ENCODE assay signal across 10 cellular contexts in the genomic region with DNA sequence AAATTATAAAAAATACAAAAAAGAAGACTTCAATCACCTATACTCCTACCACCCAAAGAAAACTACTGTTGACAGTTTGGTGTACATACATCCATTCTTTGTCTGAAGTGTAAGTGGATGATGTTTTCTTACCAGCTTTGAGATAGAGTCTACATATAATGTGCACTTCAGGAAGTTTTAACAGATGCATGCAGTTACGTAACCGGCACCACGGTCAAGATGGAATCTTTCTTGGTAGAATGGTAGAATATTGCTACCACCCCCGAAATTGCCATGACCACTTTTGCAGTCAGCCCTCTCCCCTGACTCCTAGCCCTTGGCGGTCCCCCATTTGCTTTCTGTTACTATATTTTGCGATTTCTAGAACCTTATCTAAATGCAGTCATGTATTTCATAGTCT. TPM values are rescaled to one million over a fixed set of nuclear protein-coding genes. Genes with fewer than 3 reads are reported as not detected.
DNase-seq lines count a peak whose midpoint lies in the region; FAIRE-seq and TF ChIP-seq lines count a peak whose summit lies in the region.
"Had no signal": no experiment of that assay in that cellular context is flagged by ENCODE, and none has a peak within 500 bp of the region (broad histone marks: within the 10 kb centered on the region; RNA-seq: fewer than 3 reads in every experiment).

No MANE protein-coding gene starts in this region.

- TF ChIP-seq CTCF in OCI-LY3 (IDR thresholded peaks at IDR 0.05; ENCODE audit: low read depth, low read length), result no peak
- TF ChIP-seq CTCF in endothelial cell of umbilical vein (IDR thresholded peaks at IDR 0.05; ENCODE audit: extremely low read depth in 1 of 2, insufficient read depth in 1 of 2, low read depth in 1 of 2, low read length in 2 of 2), result no peak

- DNase-seq in activated T-cell treated with anti-CD3 and anti-CD28 coated beads, Interleukin-2, amount 50 U/mL, for 24 hours, result no peak
- DNase-seq in activated T-cell treated with anti-CD3 and anti-CD28 coated beads for 4 hours (no peak), endothelial cell of umbilical vein (ENCODE audit: low read depth, low spot score) (no peak), DMS53 treated with DMSO at 0.1 percent for 48 hours (lab: John Stamatoyannopoulos, UW; ENCODE audit: unreplicated experiment) (no peak), iPS-NIHi11 (ENCODE audit: low spot score) (no peak), NCI-H510A (lab: John Stamatoyannopoulos, UW) (no peak)

- H3K27me3 ChIP-seq in OCI-LY3 (ENCODE audit: low read depth, low read length), result no peaks in the 10 kb centered on the region
- no peaks in the 10 kb centered on the region for H3K27me3 ChIP-seq in endothelial cell of umbilical vein (ENCODE audit: control insufficient read depth in 2 of 2, insufficient read depth in 2 of 2, low read length in 2 of 2)
- H3K27me3 ChIP-seq in skeletal muscle satellite cell (ENCODE audit: control insufficient read depth, insufficient read depth, low read length), result no peaks in the 10 kb centered on the region
- H3K27me3 ChIP-seq: neutrophil had no signal

- H3K4me1 ChIP-seq in OCI-LY3 (ENCODE audit: low read length) (peaks cover 24% of the 10 kb centered on the region), endothelial cell of umbilical vein (ENCODE audit: control insufficient read depth, extremely low read depth, insufficient read depth, low read length) (peaks cover 19% of the 10 kb centered on the region), skeletal muscle satellite cell (ENCODE audit: control insufficient read depth, insufficient read depth, low read length) (peaks cover 35% of the 10 kb centered on the region)

- intact Hi-C loops in endothelial cell of umbilical vein (cut with micrococcal nuclease), result no loop called here

- H4K20me1 ChIP-seq in OCI-LY3 (ENCODE audit: insufficient read depth, low read length) (peaks cover 63% of the 10 kb centered on the region), endothelial cell of umbilical vein (replicated peaks; ENCODE audit: control insufficient read depth, extremely low read depth, insufficient read depth, low read length) (peaks cover 2% of the 10 kb centered on the region)

- peak overlapping the region; percentile 84 for H3K4me3 Mint-ChIP-seq in activated T-cell treated with anti-CD3 and anti-CD28 coated beads, Interleukin-2, amount 50 U/mL, for 24 hours

- H3K9me3 ChIP-seq in OCI-LY3 (ENCODE audit: insufficient read depth, low read length), result no peaks in the 10 kb centered on the region
- H3K9me3 ChIP-seq in endothelial cell of umbilical vein (replicated peaks; ENCODE audit: control insufficient read depth, insufficient read depth, low read length), result no peaks in the 10 kb centered on the region
- no peaks in the 10 kb centered on the region for H3K9me3 ChIP-seq in skeletal muscle satellite cell (replicated peaks; ENCODE audit: low read length)
- H3K9me3 ChIP-seq: neutrophil had no signal

- no peaks in the 10 kb centered on the region for H3K9me1 ChIP-seq in endothelial cell of umbilical vein (replicated peaks; ENCODE audit: control insufficient read depth, extremely low read depth, insufficient read depth, low read length)

- no peak for TF ChIP-seq POLR2A in endothelial cell of umbilical vein (IDR thresholded peaks at IDR 0.05; ENCODE audit: low read depth, low read length)

- H2AFZ ChIP-seq in OCI-LY3 (ENCODE audit: low read depth, low read length) (no peak overlapping the region), endothelial cell of umbilical vein (ENCODE audit: low read depth, low read length) (no peak overlapping the region)

- H3K36me3 ChIP-seq in OCI-LY3 (replicated peaks; ENCODE audit: low read depth, low read length), result peaks cover 24% of the 10 kb centered on the region
- H3K36me3 ChIP-seq in endothelial cell of umbilical vein (ENCODE audit: control insufficient read depth in 2 of 2, extremely low read depth in 1 of 2, insufficient read depth in 2 of 2, low read length in 2 of 2), result peaks cover 0 to 2% of the 10 kb centered on the region in 2 experiments
- H3K36me3 ChIP-seq in skeletal muscle satellite cell (ENCODE audit: insufficient read depth, low read length), result peaks cover 22% of the 10 kb centered on the region
- H3K36me3 ChIP-seq: neutrophil had no signal

- H3K27me3 Mint-ChIP-seq in activated T-cell treated with anti-CD3 and anti-CD28 coated beads, Interleukin-2, amount 50 U/mL, for 24 hours, result no peaks in the 10 kb centered on the region

- peak; percentile 8 for FAIRE-seq in endothelial cell of umbilical vein (lab: Jason Lieb, UNC)

- H3K27ac ChIP-seq in OCI-LY3 (ENCODE audit: low read length) (no peak overlapping the region), endothelial cell of umbilical vein (ENCODE audit: insufficient read depth, low read depth, low read length) (no peak overlapping the region)

- TSS peak; percentile 19 for BruUV-seq in endothelial cell of umbilical vein (replicated peaks; lab: Mats Ljungman, UMichigan)

- POLR2A ChIA-PET in endothelial cell of umbilical vein (lab: Charles Lee), result no interaction called here

- dilution Hi-C loops in endothelial cell of umbilical vein (cut with MboI; ENCODE audit: extremely low pct_ligation_motif_present, low sequenced_read_pairs), result no loop called here

- CTCF ChIA-PET in endothelial cell of umbilical vein (lab: Charles Lee), result interaction anchor here (1.4 kb wide), 1 partner anchor 176 kb away, joined by 3 read pairs; no protein-coding TSS in a partner anchor

- H3K4me3 ChIP-seq in OCI-LY3 (ENCODE audit: low read length) (peak overlapping the region; percentile 84), endothelial cell of umbilical vein (replicated peaks in 1 of 3; ENCODE audit: insufficient read depth in 1 of 3, low read depth in 1 of 3, low read length in 3 of 3) (peak overlapping the region in 1 of 3 experiments; percentile 92), skeletal muscle satellite cell (ENCODE audit: low read length) (peak overlapping the region; percentile 99)

- H3K9ac ChIP-seq in OCI-LY3 (ENCODE audit: low read length), result peak overlapping the region; percentile 80; the same call in 1 of the 2 replicates
- H3K9ac ChIP-seq in endothelial cell of umbilical vein (replicated peaks; ENCODE audit: extremely low read depth, insufficient read depth, low read length), result no peak overlapping the region
- peak overlapping the region; percentile 99 for H3K9ac ChIP-seq in skeletal muscle satellite cell (ENCODE audit: low read depth, low read length)

- peak overlapping the region; percentile 91 for H3K27ac Mint-ChIP-seq in activated T-cell treated with anti-CD3 and anti-CD28 coated beads, Interleukin-2, amount 50 U/mL, for 24 hours

- H3K79me2 ChIP-seq in OCI-LY3 (ENCODE audit: low read length), result peaks cover 91% of the 10 kb centered on the region
- peaks cover 87% of the 10 kb centered on the region for H3K79me2 ChIP-seq in endothelial cell of umbilical vein (ENCODE audit: control insufficient read depth, insufficient read depth, low read length)

- H3K4me2 ChIP-seq in OCI-LY3 (ENCODE audit: low read length) (peak overlapping the region; percentile 70), endothelial cell of umbilical vein (ENCODE audit: insufficient read depth, low read length) (peak overlapping the region; percentile 91), skeletal muscle satellite cell (ENCODE audit: low read length) (peak overlapping the region; percentile 74)

- H3K4me1 Mint-ChIP-seq in activated T-cell treated with anti-CD3 and anti-CD28 coated beads, Interleukin-2, amount 50 U/mL, for 24 hours (ENCODE audit: low read depth), result peaks cover 20% of the 10 kb centered on the region

- no peaks in the 10 kb centered on the region for H3K9me3 Mint-ChIP-seq in activated T-cell treated with anti-CD3 and anti-CD28 coated beads, Interleukin-2, amount 50 U/mL, for 24 hours

- H3K36me3 Mint-ChIP-seq in activated T-cell treated with anti-CD3 and anti-CD28 coated beads, Interleukin-2, amount 50 U/mL, for 24 hours (ENCODE audit: low read depth), result peaks cover 60% of the 10 kb centered on the region

TF ChIP-seq in endothelial cell of umbilical vein, 7 proteins besides CTCF, POLR2A, EP300 and RAD21 (continues in another document):
- TF ChIP-seq GATA2 (IDR thresholded peaks at IDR 0.05; ENCODE audit: insufficient read depth, insufficient read length, low read depth, low read length) (no peak), JUN (IDR thresholded peaks at IDR 0.05; ENCODE audit: borderline replicate concordance, insufficient read depth, insufficient read length, low read depth) (no peak), MYC (IDR thresholded peaks at IDR 0.05; ENCODE audit: low read depth, low read length) (no peak)

RNA-seq across cellular contexts. Expression of gene CUL4A, which starts 1.4 kb away (rescaled TPM):
- 73.8 and 80.0 TPM in 2 replicates for total RNA-seq in endothelial cell of umbilical vein
- polyA plus RNA-seq in endothelial cell of umbilical vein, result 34.9 and 37.9 TPM in 2 replicates
- polyA plus RNA-seq in endothelial cell of umbilical vein (2011; cell fraction: cytosol; rRNA removed), result 39.3 and 41.4 TPM in 2 replicates
- polyA plus RNA-seq in endothelial cell of umbilical vein (2011; cell fraction: nucleus; rRNA removed), result 102 and 103 TPM in 2 replicates
- 57.9 and 68.3 TPM in 2 replicates for polyA plus RNA-seq in endothelial cell of umbilical vein (2012)
- 74.7 and 77.5 TPM in 2 replicates for polyA minus RNA-seq in endothelial cell of umbilical vein
- 67.3 TPM for polyA minus RNA-seq in endothelial cell of umbilical vein (2011; cell fraction: cytosol; rRNA and poly(A)+ RNA removed)
- polyA minus RNA-seq in endothelial cell of umbilical vein (2011; cell fraction: nucleus; rRNA and poly(A)+ RNA removed), result 70.0 and 78.6 TPM in 2 replicates
- 117 and 127 TPM in 2 replicates for total RNA-seq in skeletal muscle satellite cell (2012; rRNA removed)

RNA-seq across cellular contexts. Expression of gene PCID2, which starts 2.4 kb away (rescaled TPM):
- 48.5 and 55.6 TPM in 2 replicates for total RNA-seq in endothelial cell of umbilical vein
- polyA plus RNA-seq in endothelial cell of umbilical vein, result 43.2 and 52.1 TPM in 2 replicates
- 53.9 and 60.0 TPM in 2 replicates for polyA plus RNA-seq in endothelial cell of umbilical vein (2011; cell fraction: cytosol; rRNA removed)
- polyA plus RNA-seq in endothelial cell of umbilical vein (2011; cell fraction: nucleus; rRNA removed), result 119 and 141 TPM in 2 replicates
- 54.6 and 60.3 TPM in 2 replicates for polyA plus RNA-seq in endothelial cell of umbilical vein (2012)
- 72.1 and 72.5 TPM in 2 replicates for polyA minus RNA-seq in endothelial cell of umbilical vein
- polyA minus RNA-seq in endothelial cell of umbilical vein (2011; cell fraction: cytosol; rRNA and poly(A)+ RNA removed), result 59.6 TPM
- 49.8 and 68.3 TPM in 2 replicates for polyA minus RNA-seq in endothelial cell of umbilical vein (2011; cell fraction: nucleus; rRNA and poly(A)+ RNA removed)
- total RNA-seq in skeletal muscle satellite cell (2012; rRNA removed), result 66.2 and 70.2 TPM in 2 replicates

RNA-seq across cellular contexts. Expression of gene PROZ, which starts 52.4 kb away (rescaled TPM):
- not detected in 2 replicates for total RNA-seq in endothelial cell of umbilical vein
- polyA plus RNA-seq in endothelial cell of umbilical vein, result not detected in 2 replicates
- not detected in 2 replicates for polyA plus RNA-seq in endothelial cell of umbilical vein (2011; cell fraction: cytosol; rRNA removed)
- not detected in 2 replicates for polyA plus RNA-seq in endothelial cell of umbilical vein (2011; cell fraction: nucleus; rRNA removed)
- polyA plus RNA-seq in endothelial cell of umbilical vein (2012), result not detected in 2 replicates
- polyA minus RNA-seq in endothelial cell of umbilical vein, result not detected in 2 replicates
- not detected for polyA minus RNA-seq in endothelial cell of umbilical vein (2011; cell fraction: cytosol; rRNA and poly(A)+ RNA removed)
- polyA minus RNA-seq in endothelial cell of umbilical vein (2011; cell fraction: nucleus; rRNA and poly(A)+ RNA removed), result not detected in 2 replicates
- total RNA-seq in skeletal muscle satellite cell (2012; rRNA removed), result not detected in 2 replicates
- total RNA-seq: dermis microvascular lymphatic vessel endothelial cell had no signal
